In the genomic region with DNA sequence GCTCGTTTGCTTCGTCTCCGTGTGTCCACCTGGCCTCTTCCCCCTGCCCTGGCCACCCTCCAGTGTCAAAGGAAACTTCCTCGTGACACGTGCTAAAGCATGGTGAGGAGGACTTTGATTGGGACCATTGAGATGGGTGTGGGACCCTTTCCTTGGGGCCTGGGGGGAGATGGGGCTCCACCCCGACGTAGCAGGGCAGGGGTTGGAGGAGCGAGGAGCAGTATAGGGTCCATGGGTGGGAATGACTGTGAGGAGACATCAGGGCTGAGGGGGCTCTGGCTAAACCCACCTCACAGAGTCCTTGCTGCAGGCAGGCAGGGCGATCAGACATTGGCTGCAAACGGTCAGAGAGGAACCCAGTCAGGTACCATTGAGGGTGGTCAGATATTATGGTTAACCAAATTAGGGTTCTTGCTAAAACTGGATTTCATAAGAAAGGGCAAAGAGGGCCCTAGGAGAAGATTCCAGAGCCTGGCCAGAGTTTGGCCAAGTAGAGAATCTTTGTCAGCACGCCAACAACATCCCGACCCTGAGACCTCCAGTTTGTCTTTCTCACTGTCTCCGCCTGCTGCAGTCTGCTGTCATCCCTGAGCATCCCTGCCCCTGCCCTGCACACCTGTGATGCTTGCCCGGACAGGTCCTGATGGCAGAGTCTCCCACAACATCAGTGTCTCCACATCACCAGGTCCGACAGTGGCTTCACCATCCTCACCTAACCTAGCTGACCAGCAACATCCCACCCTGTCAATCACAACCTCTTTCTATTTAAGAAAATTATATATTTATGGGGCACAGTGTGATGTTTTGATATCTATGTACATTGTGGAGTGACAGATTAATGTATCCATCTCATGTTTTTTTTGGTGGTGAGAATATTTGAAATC, we compare ENCODE assay signal across 1 cellular context.
TF ChIP-seq lines count a peak whose summit lies in the region.

No MANE protein-coding gene starts in this region.

TF ChIP-seq in HCT116, 20 proteins besides CTCF, POLR2A, EP300 and RAD21:
- TF ChIP-seq POLR2AphosphoS5 (IDR thresholded peaks at IDR 0.05; ENCODE audit: low read depth, low read length) (peak; percentile 53), ZFX (IDR thresholded peaks at IDR 0.05) (no peak), ZNF274 (IDR thresholded peaks at IDR 0.05; ENCODE audit: low read depth, low read length) (no peak), SP1 (IDR thresholded peaks at IDR 0.05; ENCODE audit: low read depth) (no peak)
